Comparison of ENCODE assay signal across 22 cellular contexts in the genomic region with DNA sequence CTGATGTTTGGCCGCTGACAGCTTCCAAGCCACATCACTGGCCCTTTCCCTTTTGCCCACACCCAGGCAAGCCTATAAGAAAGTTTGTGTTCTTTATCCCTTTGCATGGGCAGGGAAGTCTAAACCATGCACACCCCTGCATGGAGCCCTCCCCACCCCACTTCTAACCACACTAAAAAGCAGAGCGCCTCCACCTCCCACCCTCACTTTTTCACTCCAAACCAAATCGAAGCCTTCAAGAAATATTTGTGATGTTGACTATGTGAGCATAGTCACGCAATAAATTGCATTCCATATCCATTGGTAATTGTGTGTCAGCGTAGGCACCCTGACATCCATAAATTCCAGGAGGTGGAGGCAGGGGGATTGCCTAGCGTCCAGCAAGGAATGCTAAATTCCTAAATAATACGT.
A peak's percentile ranks its signal among the peaks of the same experiment; 100 is the strongest.
DNase-seq lines count a peak whose midpoint lies in the region; ATAC-seq and TF ChIP-seq lines count a peak whose summit lies in the region.
"Had no signal": no experiment of that assay in that cellular context is flagged by ENCODE, and none has a peak within 500 bp of the region (broad histone marks: within the 10 kb centered on the region; RNA-seq: fewer than 3 reads in every experiment).

No MANE protein-coding gene starts in this region.

- intact Hi-C loops in MCF 10A (cut with micrococcal nuclease) (no loop called here), mammary epithelial cell (cut with micrococcal nuclease) (no loop called here), PC-3 (cut with micrococcal nuclease) (loop anchor here (1.0 kb wide), 1 partner anchor 28 kb away; no protein-coding TSS in a partner anchor)
- intact Hi-C loops in activated CD4-positive, alpha-beta memory T cell treated with anti-CD3 and anti-CD28 coated beads for 36 hours (cut with micrococcal nuclease): no loop called here

- in situ Hi-C loops in mammary epithelial cell (cut with MboI; ENCODE audit: low sequenced_read_pairs in 2 of 2): no loop called here

- ATAC-seq in PC-3 (peak; percentile 89), HG03175 (IDR thresholded peaks at IDR 0.05; ENCODE audit: unreplicated experiment) (no peak), GM21723 (IDR thresholded peaks at IDR 0.05; ENCODE audit: unreplicated experiment) (no peak)
- ATAC-seq: activated T-helper 17 cell treated with anti-CD3 and anti-CD28 coated beads, Interleukin-2, amount 50 U/mL, for 72 hours; lower lobe of right lung; naive thymus-derived CD4-positive, alpha-beta T cell had no signal

- H3K9me3 Mint-ChIP-seq in MCF 10A (ENCODE audit: unreplicated experiment): no peaks in the 10 kb centered on the region
- no peaks in the 10 kb centered on the region for H3K9me3 Mint-ChIP-seq in activated CD4-positive, alpha-beta memory T cell treated with anti-CD3 and anti-CD28 coated beads for 36 hours
- H3K9me3 Mint-ChIP-seq: activated T-helper 17 cell treated with anti-CD3 and anti-CD28 coated beads, Interleukin-2, amount 50 U/mL, for 72 hours; CD14-positive monocyte had no signal

- no peaks in the 10 kb centered on the region for H3F3A ChIP-seq in PC-3 (ENCODE audit: low read length, unreplicated experiment)

- dilution Hi-C loops in mammary epithelial cell (cut with HindIII; ENCODE audit: low sequenced_read_pairs): no loop called here

- H3K27me3 ChIP-seq in mammary epithelial cell (ENCODE audit: insufficient read depth, low read length): no peaks in the 10 kb centered on the region
- H3K27me3 ChIP-seq in PC-3 (ENCODE audit: low read length): no peaks in the 10 kb centered on the region
- H3K27me3 ChIP-seq: cardiac muscle cell had no signal

- CTCF ChIA-PET in MCF 10A (lab: Yijun Ruan, JAX): no interaction called here
- CTCF ChIA-PET in mammary epithelial cell (lab: Charles Lee; ENCODE audit: low non-redundant PET): no interaction called here
- CTCF ChIA-PET in PC-3 (lab: Charles Lee): no interaction called here
- CTCF ChIA-PET in activated CD4-positive, alpha-beta memory T cell treated with anti-CD3 and anti-CD28 coated beads for 36 hours (lab: Charles Lee): no interaction called here

- no peak overlapping the region for H3K27ac ChIP-seq in mammary epithelial cell (ENCODE audit: insufficient read depth, low read depth, low read length)
- peak overlapping the region; percentile 92 for H3K27ac ChIP-seq in PC-3 (ENCODE audit: low read length)
- H3K27ac ChIP-seq: 22Rv1, cardiac muscle cell, lower lobe of right lung, parathyroid adenoma, skin epidermis had no signal

- H3K4me1 Mint-ChIP-seq in MCF 10A (ENCODE audit: insufficient read depth, unreplicated experiment): no peaks in the 10 kb centered on the region
- H3K4me1 Mint-ChIP-seq in activated CD4-positive, alpha-beta memory T cell treated with anti-CD3 and anti-CD28 coated beads for 36 hours (ENCODE audit: low read depth): no peaks in the 10 kb centered on the region
- H3K4me1 Mint-ChIP-seq: CD14-positive monocyte had no signal

- no peak overlapping the region for H3K27ac Mint-ChIP-seq in MCF 10A (ENCODE audit: low read depth, unreplicated experiment)
- no peak overlapping the region for H3K27ac Mint-ChIP-seq in activated CD4-positive, alpha-beta memory T cell treated with anti-CD3 and anti-CD28 coated beads for 36 hours
- H3K27ac Mint-ChIP-seq: activated T-helper 17 cell treated with anti-CD3 and anti-CD28 coated beads, Interleukin-2, amount 50 U/mL, for 72 hours; CD14-positive monocyte had no signal

- TF ChIP-seq CTCF in MCF 10A (IDR thresholded peaks at IDR 0.05; ENCODE audit: unreplicated experiment) (no peak), mammary epithelial cell (conservative IDR thresholded peaks at IDR 0.05 in 1 of 2, IDR thresholded peaks at IDR 0.05 in 1 of 2; ENCODE audit: extremely low read depth in 1 of 2, insufficient read depth in 1 of 2, low read depth in 1 of 2, low read length in 2 of 2) (no peak), PC-3 (conservative IDR thresholded peaks at IDR 0.05; ENCODE audit: low read depth, low read length) (no peak)

- peaks cover 12% of the 10 kb centered on the region for H3K27me3 Mint-ChIP-seq in MCF 10A (ENCODE audit: insufficient read depth, unreplicated experiment)
- peaks cover 23% of the 10 kb centered on the region for H3K27me3 Mint-ChIP-seq in activated CD4-positive, alpha-beta memory T cell treated with anti-CD3 and anti-CD28 coated beads for 36 hours

- 55% methylated on average over 7 of the region's 7 CpGs for WGBS in mammary epithelial cell (ENCODE audit: low coverage, missing lambda C conversion rate)

- H3K4me1 ChIP-seq in mammary epithelial cell (ENCODE audit: insufficient read depth, low read length) (no peaks in the 10 kb centered on the region), PC-3 (ENCODE audit: insufficient read depth, low read length) (peaks cover 11% of the 10 kb centered on the region)
- H3K4me1 ChIP-seq: lower lobe of right lung, parathyroid adenoma had no signal

- no TSS peak for BruUV-seq in MCF 10A (replicated peaks; lab: Mats Ljungman, UMichigan)
- BruUV-seq in mammary epithelial cell (replicated peaks; lab: Mats Ljungman, UMichigan): no TSS peak
- BruUV-seq in PC-3 (replicated peaks; lab: Mats Ljungman, UMichigan): no TSS peak

- H2AFZ ChIP-seq in mammary epithelial cell (ENCODE audit: low read depth, low read length) (no peak overlapping the region), PC-3 (ENCODE audit: low read length) (0 out of 2 replicates have a peak overlapping the region, but pooled peaks have one; percentile 8)
- H2AFZ ChIP-seq: parathyroid adenoma had no signal

- no peak overlapping the region for H3K4me3 ChIP-seq in mammary epithelial cell (replicated peaks in 1 of 3; ENCODE audit: insufficient read depth in 1 of 3, low read depth in 2 of 3, low read length in 3 of 3)
- peak overlapping the region; percentile 45; the same call in 1 of the 2 replicates for H3K4me3 ChIP-seq in PC-3 (ENCODE audit: low read length)
- H3K4me3 ChIP-seq: cardiac muscle cell, lower lobe of right lung, skin epidermis had no signal

- H3K4me3 Mint-ChIP-seq in MCF 10A (ENCODE audit: unreplicated experiment): no peak overlapping the region
- H3K4me3 Mint-ChIP-seq in activated CD4-positive, alpha-beta memory T cell treated with anti-CD3 and anti-CD28 coated beads for 36 hours: no peak overlapping the region
- H3K4me3 Mint-ChIP-seq: activated T-helper 17 cell treated with anti-CD3 and anti-CD28 coated beads, Interleukin-2, amount 50 U/mL, for 72 hours; CD14-positive monocyte; naive thymus-derived CD4-positive, alpha-beta T cell had no signal

- H3K36me3 Mint-ChIP-seq in MCF 10A (ENCODE audit: insufficient read depth, unreplicated experiment): no peaks in the 10 kb centered on the region
- no peaks in the 10 kb centered on the region for H3K36me3 Mint-ChIP-seq in activated CD4-positive, alpha-beta memory T cell treated with anti-CD3 and anti-CD28 coated beads for 36 hours
- H3K36me3 Mint-ChIP-seq: CD14-positive monocyte; naive thymus-derived CD4-positive, alpha-beta T cell had no signal

- POLR2A ChIA-PET in MCF 10A (lab: Yijun Ruan, JAX): no interaction called here
- POLR2A ChIA-PET in PC-3 (lab: Charles Lee; ENCODE audit: unreplicated experiment): no interaction called here
- POLR2A ChIA-PET in activated CD4-positive, alpha-beta memory T cell treated with anti-CD3 and anti-CD28 coated beads for 36 hours (lab: Charles Lee): no interaction called here

- H3K36me3 ChIP-seq in mammary epithelial cell (ENCODE audit: insufficient read depth, low read length): no peaks in the 10 kb centered on the region
- no peaks in the 10 kb centered on the region for H3K36me3 ChIP-seq in PC-3 (ENCODE audit: low read depth, low read length)
- H3K36me3 ChIP-seq: cardiac muscle cell, lower lobe of right lung had no signal

- no peaks in the 10 kb centered on the region for H3K79me2 ChIP-seq in mammary epithelial cell (ENCODE audit: insufficient read depth, low read length)
- no peaks in the 10 kb centered on the region for H3K79me2 ChIP-seq in PC-3 (ENCODE audit: low read length)
- H3K79me2 ChIP-seq: parathyroid adenoma had no signal

- no peaks in the 10 kb centered on the region for H4K20me1 ChIP-seq in mammary epithelial cell (ENCODE audit: insufficient read depth, low read length)
- H4K20me1 ChIP-seq in PC-3 (ENCODE audit: low read length): no peaks in the 10 kb centered on the region

- no peak overlapping the region for H3K4me2 ChIP-seq in mammary epithelial cell (ENCODE audit: insufficient read depth, low read depth, low read length)
- peak overlapping the region; percentile 71 for H3K4me2 ChIP-seq in PC-3 (ENCODE audit: low read length)

- H3K9ac ChIP-seq in mammary epithelial cell (ENCODE audit: insufficient read depth, low read length) (no peak overlapping the region), PC-3 (ENCODE audit: low read length) (peak overlapping the region; percentile 56)
- H3K9ac ChIP-seq: parathyroid adenoma had no signal

- H3K9me3 ChIP-seq in mammary epithelial cell (replicated peaks; ENCODE audit: insufficient read depth, low read length) (no peaks in the 10 kb centered on the region), PC-3 (ENCODE audit: low read length) (no peaks in the 10 kb centered on the region)
- H3K9me3 ChIP-seq: lower lobe of right lung had no signal

- DNase-seq in MCF 10A (ENCODE audit: unreplicated experiment): peak; percentile 5
- no peak for DNase-seq in mammary epithelial cell
- DNase-seq in PC-3: peak; percentile 94
- peak; percentile 17 for DNase-seq in glomerular visceral epithelial cell (ENCODE audit: extremely low spot score)
- no peak for DNase-seq in NCI-H1694 treated with DMSO at 0.1 percent for 48 hours (lab: John Stamatoyannopoulos, UW)
- DNase-seq in activated CD4-positive, alpha-beta memory T cell treated with anti-CD3 and anti-CD28 coated beads for 36 hours: no peak
- DNase-seq: activated CD4-positive, CD25-positive, alpha-beta regulatory T cell treated with anti-CD3 and anti-CD28 coated beads, Interleukin-2, amount 50 U/mL, for 72 hours; dermis blood vessel endothelial cell; KBM-7; lower lobe of right lung; naive thymus-derived CD4-positive, alpha-beta T cell; NCI-H1092 treated with DMSO at 0.1 percent for 48 hours; NCI-H69; stimulated activated CD4-positive, alpha-beta T cell treated with anti-CD3 and anti-CD28 coated beads, Interleukin-4, amount 100 ng/mL, for 1 hour had no signal

- no peaks in the 10 kb centered on the region for H3K9me2 ChIP-seq in PC-3 (replicated peaks; ENCODE audit: low read length)

Comparison
In these comparisons a context has a peak if more than half of its experiments do, and no peak if none do; other contexts are left out.
1. DNase-seq: peak in MCF 10A (single experiment), PC-3 (single experiment) and glomerular visceral epithelial cell (single experiment); none in mammary epithelial cell (single experiment), NCI-H1694 treated with DMSO at 0.1 percent for 48 hours (single experiment) and activated CD4-positive, alpha-beta memory T cell treated with anti-CD3 and anti-CD28 coated beads for 36 hours (single experiment).